Comparison of ENCODE assay signal across 1 cellular context in the genomic region with DNA sequence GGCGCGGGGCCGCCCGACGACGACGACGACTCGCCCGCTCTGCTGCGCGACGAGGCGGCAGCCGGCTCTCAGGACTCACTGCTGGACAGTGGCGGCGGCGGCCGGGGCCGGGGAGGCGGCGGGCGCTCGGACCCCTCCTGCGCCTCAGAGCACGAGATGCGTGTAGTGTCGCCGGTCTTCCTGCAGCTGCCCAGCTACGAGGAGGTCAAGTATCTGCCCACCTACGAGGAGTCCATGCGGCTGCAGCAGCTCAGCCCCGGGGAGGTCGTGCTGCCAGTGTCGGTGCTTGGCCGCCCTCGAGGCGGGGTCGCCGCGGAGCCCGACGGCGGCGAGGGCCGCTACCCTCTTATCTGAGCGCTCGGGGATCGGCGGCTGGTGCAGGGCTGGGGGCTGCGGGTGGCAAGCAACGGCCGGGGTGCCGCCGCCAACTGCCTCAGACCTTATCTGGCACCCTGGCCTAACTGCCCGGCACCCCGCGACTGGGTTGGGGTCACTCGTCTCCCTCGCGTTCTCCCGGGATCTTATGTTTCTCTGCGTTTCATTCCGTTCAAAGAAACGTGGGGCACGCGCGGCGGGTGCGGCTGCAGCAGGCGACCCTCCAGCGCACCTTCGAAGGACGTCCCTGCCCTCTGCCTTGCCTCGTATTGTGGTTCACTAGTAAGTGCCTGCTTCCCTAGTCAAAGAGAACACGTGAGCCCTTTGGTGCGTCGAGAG.
TF ChIP-seq lines count a peak whose summit lies in the region.

No MANE protein-coding gene starts in this region.

TF ChIP-seq in GM12878, 131 proteins besides CTCF, POLR2A, EP300 and RAD21 (continued from another document):
- TF ChIP-seq, protein P1, sequence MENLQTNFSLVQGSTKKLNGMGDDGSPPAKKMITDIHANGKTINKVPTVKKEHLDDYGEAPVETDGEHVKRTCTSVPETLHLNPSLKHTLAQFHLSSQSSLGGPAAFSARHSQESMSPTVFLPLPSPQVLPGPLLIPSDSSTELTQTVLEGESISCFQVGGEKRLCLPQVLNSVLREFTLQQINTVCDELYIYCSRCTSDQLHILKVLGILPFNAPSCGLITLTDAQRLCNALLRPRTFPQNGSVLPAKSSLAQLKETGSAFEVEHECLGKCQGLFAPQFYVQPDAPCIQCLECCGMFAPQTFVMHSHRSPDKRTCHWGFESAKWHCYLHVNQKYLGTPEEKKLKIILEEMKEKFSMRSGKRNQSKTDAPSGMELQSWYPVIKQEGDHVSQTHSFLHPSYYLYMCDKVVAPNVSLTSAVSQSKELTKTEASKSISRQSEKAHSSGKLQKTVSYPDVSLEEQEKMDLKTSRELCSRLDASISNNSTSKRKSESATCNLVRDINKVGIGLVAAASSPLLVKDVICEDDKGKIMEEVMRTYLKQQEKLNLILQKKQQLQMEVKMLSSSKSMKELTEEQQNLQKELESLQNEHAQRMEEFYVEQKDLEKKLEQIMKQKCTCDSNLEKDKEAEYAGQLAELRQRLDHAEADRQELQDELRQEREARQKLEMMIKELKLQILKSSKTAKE (IDR thresholded peaks at IDR 0.05; ENCODE audit: low read depth, poor library complexity, severe bottlenecking), result no peak
- TF ChIP-seq GATAD2B (conservative IDR thresholded peaks at IDR 0.05; ENCODE audit: low read depth) (no peak), ZSCAN29 (IDR thresholded peaks at IDR 0.05) (no peak), RB1 (IDR thresholded peaks at IDR 0.05; ENCODE audit: borderline replicate concordance) (no peak), SP1 (IDR thresholded peaks at IDR 0.05; ENCODE audit: low read depth, low read length) (no peak), KLF5 (IDR thresholded peaks at IDR 0.05; ENCODE audit: partially characterized antibody) (no peak)
- TF ChIP-seq, protein P2, sequence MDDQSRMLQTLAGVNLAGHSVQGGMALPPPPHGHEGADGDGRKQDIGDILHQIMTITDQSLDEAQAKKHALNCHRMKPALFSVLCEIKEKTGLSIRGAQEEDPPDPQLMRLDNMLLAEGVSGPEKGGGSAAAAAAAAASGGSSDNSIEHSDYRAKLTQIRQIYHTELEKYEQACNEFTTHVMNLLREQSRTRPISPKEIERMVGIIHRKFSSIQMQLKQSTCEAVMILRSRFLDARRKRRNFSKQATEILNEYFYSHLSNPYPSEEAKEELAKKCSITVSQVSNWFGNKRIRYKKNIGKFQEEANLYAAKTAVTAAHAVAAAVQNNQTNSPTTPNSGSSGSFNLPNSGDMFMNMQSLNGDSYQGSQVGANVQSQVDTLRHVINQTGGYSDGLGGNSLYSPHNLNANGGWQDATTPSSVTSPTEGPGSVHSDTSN (IDR thresholded peaks at IDR 0.05; ENCODE audit: insufficient replicate concordance, low read depth, low read length), result no peak
- TF ChIP-seq, protein P3, sequence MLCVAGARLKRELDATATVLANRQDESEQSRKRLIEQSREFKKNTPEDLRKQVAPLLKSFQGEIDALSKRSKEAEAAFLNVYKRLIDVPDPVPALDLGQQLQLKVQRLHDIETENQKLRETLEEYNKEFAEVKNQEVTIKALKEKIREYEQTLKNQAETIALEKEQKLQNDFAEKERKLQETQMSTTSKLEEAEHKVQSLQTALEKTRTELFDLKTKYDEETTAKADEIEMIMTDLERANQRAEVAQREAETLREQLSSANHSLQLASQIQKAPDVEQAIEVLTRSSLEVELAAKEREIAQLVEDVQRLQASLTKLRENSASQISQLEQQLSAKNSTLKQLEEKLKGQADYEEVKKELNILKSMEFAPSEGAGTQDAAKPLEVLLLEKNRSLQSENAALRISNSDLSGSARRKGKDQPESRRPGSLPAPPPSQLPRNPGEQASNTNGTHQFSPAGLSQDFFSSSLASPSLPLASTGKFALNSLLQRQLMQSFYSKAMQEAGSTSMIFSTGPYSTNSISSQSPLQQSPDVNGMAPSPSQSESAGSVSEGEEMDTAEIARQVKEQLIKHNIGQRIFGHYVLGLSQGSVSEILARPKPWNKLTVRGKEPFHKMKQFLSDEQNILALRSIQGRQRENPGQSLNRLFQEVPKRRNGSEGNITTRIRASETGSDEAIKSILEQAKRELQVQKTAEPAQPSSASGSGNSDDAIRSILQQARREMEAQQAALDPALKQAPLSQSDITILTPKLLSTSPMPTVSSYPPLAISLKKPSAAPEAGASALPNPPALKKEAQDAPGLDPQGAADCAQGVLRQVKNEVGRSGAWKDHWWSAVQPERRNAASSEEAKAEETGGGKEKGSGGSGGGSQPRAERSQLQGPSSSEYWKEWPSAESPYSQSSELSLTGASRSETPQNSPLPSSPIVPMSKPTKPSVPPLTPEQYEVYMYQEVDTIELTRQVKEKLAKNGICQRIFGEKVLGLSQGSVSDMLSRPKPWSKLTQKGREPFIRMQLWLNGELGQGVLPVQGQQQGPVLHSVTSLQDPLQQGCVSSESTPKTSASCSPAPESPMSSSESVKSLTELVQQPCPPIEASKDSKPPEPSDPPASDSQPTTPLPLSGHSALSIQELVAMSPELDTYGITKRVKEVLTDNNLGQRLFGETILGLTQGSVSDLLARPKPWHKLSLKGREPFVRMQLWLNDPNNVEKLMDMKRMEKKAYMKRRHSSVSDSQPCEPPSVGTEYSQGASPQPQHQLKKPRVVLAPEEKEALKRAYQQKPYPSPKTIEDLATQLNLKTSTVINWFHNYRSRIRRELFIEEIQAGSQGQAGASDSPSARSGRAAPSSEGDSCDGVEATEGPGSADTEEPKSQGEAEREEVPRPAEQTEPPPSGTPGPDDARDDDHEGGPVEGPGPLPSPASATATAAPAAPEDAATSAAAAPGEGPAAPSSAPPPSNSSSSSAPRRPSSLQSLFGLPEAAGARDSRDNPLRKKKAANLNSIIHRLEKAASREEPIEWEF (IDR thresholded peaks at IDR 0.05; ENCODE audit: insufficient replicate concordance, low read depth, low read length), result no peak
